ENCODE assay signal across 11 cellular contexts in genomic region chr20:539848-540247, GRCh38. TPM values are rescaled to one million over a fixed set of nuclear protein-coding genes. Genes with fewer than 3 reads are reported as not detected.
A peak's percentile ranks its signal among the peaks of the same experiment; 100 is the strongest.
DNase-seq lines count a peak whose midpoint lies in the region; ATAC-seq and TF ChIP-seq lines count a peak whose summit lies in the region.
"Had no signal": no experiment of that assay in that cellular context is flagged by ENCODE, and none has a peak within 500 bp of the region (broad histone marks: within the 10 kb centered on the region; RNA-seq: fewer than 3 reads in every experiment).

No MANE protein-coding gene starts in this region.

- TF ChIP-seq POLR2A in NB4 (IDR thresholded peaks at IDR 0.05; ENCODE audit: extremely low read depth, insufficient read length) = no peak

- peaks cover 82% of the 10 kb centered on the region for H4K20me1 ChIP-seq in neural progenitor cell (ENCODE audit: low read depth)

- H3K9me3 Mint-ChIP-seq in CD8-positive, alpha-beta T cell = no peaks in the 10 kb centered on the region
- H3K9me3 Mint-ChIP-seq in endodermal cell (peaks cover 6% of the 10 kb centered on the region), neural progenitor cell (peaks cover 37% of the 10 kb centered on the region)

- H3K9ac ChIP-seq in endodermal cell (ENCODE audit: extremely low read depth, low read length, poor library complexity, severe bottlenecking) (no peak overlapping the region), neural progenitor cell (no peak overlapping the region)

- CTCF ChIA-PET in CD8-positive, alpha-beta T cell (lab: Charles Lee) = no interaction called here

- no peak overlapping the region for H3K4me3 ChIP-seq in CD8-positive, alpha-beta T cell (ENCODE audit: low read depth, low read length)
- H3K4me3 ChIP-seq in NB4 (ENCODE audit: low read depth, low read length) = peak overlapping the region; percentile 27
- peak overlapping the region; percentile 98 for H3K4me3 ChIP-seq in endodermal cell (ENCODE audit: low read length)
- peak overlapping the region; percentile 5 for H3K4me3 ChIP-seq in neural progenitor cell
- no peak overlapping the region for H3K4me3 ChIP-seq in heart right ventricle

- DNase-seq in CD8-positive, alpha-beta T cell = no peak
- no peak for DNase-seq in NB4 (ENCODE audit: low read depth)
- no peak for DNase-seq in endodermal cell
- DNase-seq in neural progenitor cell (ENCODE audit: low spot score) = no peak
- DNase-seq in activated CD8-positive, alpha-beta memory T cell treated with anti-CD3 and anti-CD28 coated beads, Interleukin-2, amount 50 U/mL, for 48 hours = no peak
- no peak for DNase-seq in T-helper 17 cell
- DNase-seq in heart right ventricle = no peak
- DNase-seq: DMS79 treated with DMSO at 0.1 percent for 48 hours, NCI-H1436, SHP77 had no signal

- ATAC-seq in CD8-positive, alpha-beta T cell = no peak
- no peak for ATAC-seq in T-helper 17 cell
- no peak for ATAC-seq in GM21360 (IDR thresholded peaks at IDR 0.05; ENCODE audit: unreplicated experiment)
- ATAC-seq in heart right ventricle = no peak

- H3K4me2 ChIP-seq in neural progenitor cell = no peak overlapping the region

- H2AFZ ChIP-seq in neural progenitor cell (replicated peaks) = no peak overlapping the region

- H3F3A ChIP-seq in neural progenitor cell (ENCODE audit: low read depth) = no peaks in the 10 kb centered on the region

- no peaks in the 10 kb centered on the region for H3K36me3 ChIP-seq in CD8-positive, alpha-beta T cell (ENCODE audit: insufficient read depth, low read length)
- H3K36me3 ChIP-seq in endodermal cell (ENCODE audit: control insufficient read depth, insufficient read depth, low read length) (peaks cover 30% of the 10 kb centered on the region), neural progenitor cell (peaks cover 7% of the 10 kb centered on the region), heart right ventricle (peaks cover 0 to 5% (median 0%) of the 10 kb centered on the region in 9 donors)

- H3K9me3 ChIP-seq in CD8-positive, alpha-beta T cell (ENCODE audit: low read length) = no peaks in the 10 kb centered on the region
- H3K9me3 ChIP-seq in endodermal cell (ENCODE audit: control insufficient read depth, low read length) (peaks cover 12% of the 10 kb centered on the region), neural progenitor cell (ENCODE audit: low read depth) (no peaks in the 10 kb centered on the region), T-helper 17 cell (ENCODE audit: control insufficient read depth, low read length, poor library complexity, severe bottlenecking) (no peaks in the 10 kb centered on the region), heart right ventricle (peaks cover 0 to 18% (median 0%) of the 10 kb centered on the region in 11 donors)

- peaks cover 57% of the 10 kb centered on the region for H3K4me1 ChIP-seq in CD8-positive, alpha-beta T cell (ENCODE audit: insufficient read depth, low read length)
- H3K4me1 ChIP-seq in endodermal cell (ENCODE audit: control insufficient read depth, insufficient read depth, low read length) (no peaks in the 10 kb centered on the region), neural progenitor cell (peaks cover 11% of the 10 kb centered on the region), heart right ventricle (peaks cover 17 to 87% (median 72%) of the 10 kb centered on the region in 9 donors)

- intact Hi-C loops in CD8-positive, alpha-beta T cell (cut with DNase I, micrococcal nuclease) = loop anchor here (5.0 to 10.0 kb wide), 5 partner anchors 115 to 1562 kb away; partner anchors contain the start of genes NSFL1C (in 2 of the 2), PSMF1 (in 1 of the 2), SRXN1 (in 1 of the 2) and STK35 (in 1 of the 2)
- intact Hi-C loops in heart right ventricle (cut with DNase I) = loop anchor here in 1 of 10 donors (5.0 kb wide), 1 partner anchor 178 kb away; no protein-coding TSS in a partner anchor

- H3K27ac Mint-ChIP-seq in CD8-positive, alpha-beta T cell = no peak overlapping the region
- peak overlapping the region; percentile 24 for H3K27ac Mint-ChIP-seq in endodermal cell
- H3K27ac Mint-ChIP-seq in neural progenitor cell = no peak overlapping the region
- no peak overlapping the region for H3K27ac Mint-ChIP-seq in T-helper 17 cell

- peak overlapping the region; percentile 20 for H3K4me3 Mint-ChIP-seq in CD8-positive, alpha-beta T cell
- H3K4me3 Mint-ChIP-seq in endodermal cell (peak overlapping the region; percentile 19), neural progenitor cell (no peak overlapping the region), T-helper 17 cell (no peak overlapping the region)

- TF ChIP-seq CTCF in CD8-positive, alpha-beta T cell (IDR thresholded peaks at IDR 0.05) = no peak
- TF ChIP-seq CTCF in NB4 (IDR thresholded peaks at IDR 0.05; ENCODE audit: low read depth, low read length) = no peak
- no peak for TF ChIP-seq CTCF in endodermal cell (conservative IDR thresholded peaks at IDR 0.05)
- no peak for TF ChIP-seq CTCF in neural progenitor cell (IDR thresholded peaks at IDR 0.05)
- no peak for TF ChIP-seq CTCF in heart right ventricle (IDR thresholded peaks at IDR 0.05)

- no peaks in the 10 kb centered on the region for H3K27me3 ChIP-seq in CD8-positive, alpha-beta T cell (ENCODE audit: insufficient read depth, low read length)
- H3K27me3 ChIP-seq in endodermal cell (ENCODE audit: control insufficient read depth, insufficient read depth, low read length, poor library complexity, severe bottlenecking) (peaks cover under 1% of the 10 kb centered on the region), neural progenitor cell (peaks cover 2% of the 10 kb centered on the region), heart right ventricle (no peaks in the 10 kb centered on the region)

- H3K27me3 Mint-ChIP-seq in CD8-positive, alpha-beta T cell (ENCODE audit: low read depth) = no peaks in the 10 kb centered on the region
- no peaks in the 10 kb centered on the region for H3K27me3 Mint-ChIP-seq in endodermal cell (ENCODE audit: insufficient read depth)
- peaks cover 4% of the 10 kb centered on the region for H3K27me3 Mint-ChIP-seq in neural progenitor cell (ENCODE audit: insufficient read depth, low read depth)
- H3K27me3 Mint-ChIP-seq in T-helper 17 cell = no peaks in the 10 kb centered on the region

- H3K27ac ChIP-seq in CD8-positive, alpha-beta T cell (ENCODE audit: low read depth, low read length) = no peak overlapping the region
- no peak overlapping the region for H3K27ac ChIP-seq in endodermal cell (ENCODE audit: low read depth, low read length)
- no peak overlapping the region for H3K27ac ChIP-seq in neural progenitor cell
- H3K27ac ChIP-seq in heart right ventricle = peak overlapping the region in 4 of 10 donors; percentile 1 to 15 (median 12)

- H3K4me1 Mint-ChIP-seq in CD8-positive, alpha-beta T cell (ENCODE audit: low read depth) = peaks cover 91% of the 10 kb centered on the region
- H3K4me1 Mint-ChIP-seq in endodermal cell (peaks cover 70% of the 10 kb centered on the region), neural progenitor cell (peaks cover 20% of the 10 kb centered on the region), T-helper 17 cell (peaks cover 60% of the 10 kb centered on the region)

- POLR2A ChIA-PET in CD8-positive, alpha-beta T cell (lab: Charles Lee) = no interaction called here

- peaks cover 30% of the 10 kb centered on the region for H3K36me3 Mint-ChIP-seq in CD8-positive, alpha-beta T cell
- peaks cover 30% of the 10 kb centered on the region for H3K36me3 Mint-ChIP-seq in endodermal cell (ENCODE audit: low read depth)
- peaks cover 52% of the 10 kb centered on the region for H3K36me3 Mint-ChIP-seq in neural progenitor cell
- peaks cover 7% of the 10 kb centered on the region for H3K36me3 Mint-ChIP-seq in T-helper 17 cell (ENCODE audit: low read depth)

- 70 to 78% methylated on average over 2 of the region's 2 CpGs for WGBS in endodermal cell (ENCODE audit: insufficient coverage in 1 of 2, insufficient read length in 1 of 2), 2 experiments
- 36 to 41% methylated on average over 2 of the region's 2 CpGs for WGBS in heart right ventricle, 2 donors

- peaks cover 87% of the 10 kb centered on the region for H3K79me2 ChIP-seq in neural progenitor cell (ENCODE audit: low read depth)

RNA-seq across cellular contexts. Expression of gene CSNK2A1, which starts 3.7 kb away (rescaled TPM):
- total RNA-seq in CD8-positive, alpha-beta T cell = 10 to 100 TPM; 63.6 to 66.0 TPM
- total RNA-seq in endodermal cell (100 to 1,000 TPM; 202 to 239 TPM), neural progenitor cell (ENCODE audit: low replicate concordance) (310 and 599 TPM in 2 replicates), T-helper 17 cell (10 to 100 TPM; 63.8 to 69.0 TPM), heart right ventricle (100 to 1,000 TPM; 111 to 137 (median 129) TPM)
- 150 TPM for polyA plus RNA-seq in endodermal cell (2013, experiment 1 of 2)
- 149 TPM for polyA plus RNA-seq in endodermal cell (2013, experiment 2 of 2)
- polyA plus RNA-seq in heart right ventricle = 10 to 100 TPM; 21.4 to 38.2 TPM

Comparison
In these comparisons a context has a peak if more than half of its experiments do, and no peak if none do; other contexts are left out.
1. H3K4me3 ChIP-seq: peak in NB4 (single experiment), endodermal cell (single experiment) and neural progenitor cell (single experiment); none in CD8-positive, alpha-beta T cell (single experiment) and heart right ventricle (0 of 10).
2. H3K4me3 Mint-ChIP-seq: peak in CD8-positive, alpha-beta T cell (single experiment) and endodermal cell (single experiment); none in neural progenitor cell (single experiment) and T-helper 17 cell (single experiment).